11 cellular contexts compared by ENCODE assay signal in the genomic region with DNA sequence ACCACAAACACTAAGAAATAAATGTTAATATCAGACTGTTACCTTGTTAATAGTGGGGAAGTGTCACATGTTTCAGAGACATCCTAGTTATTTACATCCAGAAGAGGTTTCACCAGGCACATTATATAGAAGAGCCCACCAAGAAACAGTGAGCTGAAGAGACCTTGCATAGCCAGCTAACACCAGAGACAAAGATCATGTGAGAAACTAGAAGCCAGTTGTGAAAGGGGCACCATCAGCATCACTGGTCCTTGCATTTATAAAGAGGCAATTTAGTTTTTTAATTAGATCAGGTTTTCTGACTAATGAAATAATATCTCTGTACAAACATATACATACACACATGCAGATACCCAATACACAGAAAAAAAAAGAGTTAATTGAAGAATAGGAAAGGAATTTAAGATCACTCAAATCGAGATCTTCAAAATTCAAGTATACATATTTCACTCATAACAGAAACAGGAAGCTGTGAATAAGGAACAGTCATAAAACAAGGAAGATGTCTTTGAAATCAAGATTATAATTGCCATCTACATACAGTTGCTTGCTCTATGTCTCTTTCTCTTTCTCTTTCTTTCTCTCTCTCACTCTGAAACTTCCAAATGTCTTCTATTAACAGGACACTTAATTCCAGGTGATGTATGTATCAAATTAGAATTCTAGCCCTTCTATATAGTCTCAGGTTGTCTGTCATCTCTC.
A peak's percentile ranks its signal among the peaks of the same experiment; 100 is the strongest.
DNase-seq lines count a peak whose midpoint lies in the region; ATAC-seq and TF ChIP-seq lines count a peak whose summit lies in the region.
"Had no signal": no experiment of that assay in that cellular context is flagged by ENCODE, and none has a peak within 500 bp of the region (broad histone marks: within the 10 kb centered on the region; RNA-seq: fewer than 3 reads in every experiment).

No MANE protein-coding gene starts in this region.

- CTCF ChIA-PET in activated naive CD4-positive, alpha-beta T cell treated with anti-CD3 and anti-CD28 coated beads for 36 hours (lab: Charles Lee) = interaction anchor here (0.7 to 1.7 kb wide), 4 partner anchors 19 to 394 kb away, joined by 3 to 4 read pairs (median 4); no protein-coding TSS in a partner anchor

- peak overlapping the region; percentile 55 for H3K27ac Mint-ChIP-seq in activated naive CD4-positive, alpha-beta T cell treated with anti-CD3 and anti-CD28 coated beads for 36 hours
- peak overlapping the region; percentile 71 for H3K27ac Mint-ChIP-seq in activated T-helper 17 cell treated with anti-CD3 and anti-CD28 coated beads, Interleukin-2, amount 50 U/mL, for 72 hours

- ATAC-seq in HG03442 (IDR thresholded peaks at IDR 0.05; ENCODE audit: unreplicated experiment) = peak; percentile 88
- ATAC-seq in activated T-helper 17 cell treated with anti-CD3 and anti-CD28 coated beads, Interleukin-2, amount 50 U/mL, for 72 hours (replicated peaks) = peak; percentile 96
- peak; percentile 43 for ATAC-seq in upper lobe of right lung

- intact Hi-C loops in activated naive CD4-positive, alpha-beta T cell treated with anti-CD3 and anti-CD28 coated beads for 36 hours (cut with micrococcal nuclease) = loop anchor here (1.0 to 5.0 kb wide), 11 partner anchors 11 to 592 kb away; no protein-coding TSS in a partner anchor
- intact Hi-C loops in upper lobe of right lung (cut with DNase I) = no loop called here

- H3K4me3 ChIP-seq in upper lobe of right lung (no peak overlapping the region), suprapubic skin (no peak overlapping the region)

- H3K27me3 ChIP-seq in upper lobe of right lung (no peaks in the 10 kb centered on the region), suprapubic skin (no peaks in the 10 kb centered on the region)

- H3K36me3 ChIP-seq in upper lobe of right lung = no peaks in the 10 kb centered on the region
- H3K36me3 ChIP-seq in suprapubic skin = no peaks in the 10 kb centered on the region

- TF ChIP-seq EP300 in suprapubic skin (IDR thresholded peaks at IDR 0.05) = no peak

- DNase-seq in activated naive CD4-positive, alpha-beta T cell treated with anti-CD3 and anti-CD28 coated beads for 36 hours = no peak
- no peak for DNase-seq in activated naive CD4-positive, alpha-beta T cell treated with anti-CD3 and anti-CD28 coated beads, Interleukin-2, amount 50 U/mL, for 16 hours
- DNase-seq in upper lobe of right lung (no peak), occipital lobe (lab: John Stamatoyannopoulos, UW) (no peak), suprapubic skin (ENCODE audit: low spot score in 2 of 2) (no peak), GM10266 (ENCODE audit: extremely low spot score) (no peak)
- DNase-seq: activated CD4-positive, alpha-beta T cell treated with anti-CD3 and anti-CD28 coated beads, Interleukin-2, amount 50 U/mL, for 1 hour; NCI-H1436; RPMI8226 had no signal

- peaks cover 31% of the 10 kb centered on the region for H3K4me1 Mint-ChIP-seq in activated naive CD4-positive, alpha-beta T cell treated with anti-CD3 and anti-CD28 coated beads for 36 hours (ENCODE audit: low read depth)
- peaks cover 11% of the 10 kb centered on the region for H3K4me1 Mint-ChIP-seq in activated T-helper 17 cell treated with anti-CD3 and anti-CD28 coated beads, Interleukin-2, amount 50 U/mL, for 72 hours

- WGBS in suprapubic skin = 61% methylated on average over 1 of the region's 1 CpG

- no peak for TF ChIP-seq POLR2A in suprapubic skin (IDR thresholded peaks at IDR 0.05)

- peak overlapping the region; percentile 41 for H3K4me3 Mint-ChIP-seq in activated naive CD4-positive, alpha-beta T cell treated with anti-CD3 and anti-CD28 coated beads for 36 hours
- H3K4me3 Mint-ChIP-seq in activated T-helper 17 cell treated with anti-CD3 and anti-CD28 coated beads, Interleukin-2, amount 50 U/mL, for 72 hours = peak overlapping the region; percentile 67

- no peaks in the 10 kb centered on the region for H3K36me3 Mint-ChIP-seq in activated naive CD4-positive, alpha-beta T cell treated with anti-CD3 and anti-CD28 coated beads for 36 hours (ENCODE audit: low read depth)
- H3K36me3 Mint-ChIP-seq in activated T-helper 17 cell treated with anti-CD3 and anti-CD28 coated beads, Interleukin-2, amount 50 U/mL, for 72 hours (ENCODE audit: low read depth) = no peaks in the 10 kb centered on the region

- H3K27ac ChIP-seq in upper lobe of right lung (no peak overlapping the region), suprapubic skin (no peak overlapping the region)

- TF ChIP-seq CTCF in upper lobe of right lung (IDR thresholded peaks at IDR 0.05) (no peak), suprapubic skin (IDR thresholded peaks at IDR 0.05) (no peak), GM10266 (IDR thresholded peaks at IDR 0.05; ENCODE audit: control insufficient read depth, insufficient read depth, low read depth, missing control alignments) (no peak)

- H3K9me3 Mint-ChIP-seq in activated naive CD4-positive, alpha-beta T cell treated with anti-CD3 and anti-CD28 coated beads for 36 hours = no peaks in the 10 kb centered on the region
- H3K9me3 Mint-ChIP-seq in activated T-helper 17 cell treated with anti-CD3 and anti-CD28 coated beads, Interleukin-2, amount 50 U/mL, for 72 hours = no peaks in the 10 kb centered on the region

- H3K9me3 ChIP-seq in upper lobe of right lung (no peaks in the 10 kb centered on the region), suprapubic skin (no peaks in the 10 kb centered on the region)

- H3K4me1 ChIP-seq in upper lobe of right lung = no peaks in the 10 kb centered on the region
- peaks cover 6% of the 10 kb centered on the region for H3K4me1 ChIP-seq in suprapubic skin

- H3K27me3 Mint-ChIP-seq in activated naive CD4-positive, alpha-beta T cell treated with anti-CD3 and anti-CD28 coated beads for 36 hours (ENCODE audit: low read depth) = no peaks in the 10 kb centered on the region
- no peaks in the 10 kb centered on the region for H3K27me3 Mint-ChIP-seq in activated T-helper 17 cell treated with anti-CD3 and anti-CD28 coated beads, Interleukin-2, amount 50 U/mL, for 72 hours

Comparison
In these comparisons a context has a peak if more than half of its experiments do, and no peak if none do; other contexts are left out.
1. ATAC-seq: peak in every context shown above with its lines; median percentile 96 in activated T-helper 17 cell treated with anti-CD3 and anti-CD28 coated beads, Interleukin-2, amount 50 U/mL, for 72 hours; 88 in HG03442; 43 in upper lobe of right lung.